ENCODE assay signal across 1 cellular context in genomic region chr12:51025748-51026654, GRCh38.
A peak's percentile ranks its signal among the peaks of the same experiment; 100 is the strongest.
TF ChIP-seq lines count a peak whose summit lies in the region.

TSS of gene SLC11A2 (minus strand) at chr12:51026384. CDS start at chr12:51010728, 15,656 bp downstream.

TF ChIP-seq in K562, 482 proteins besides CTCF, POLR2A, EP300 and RAD21 (continued from another document and continues in another):
- peak; percentile 94 for TF ChIP-seq MGA (IDR thresholded peaks at IDR 0.05)
- no peak for TF ChIP-seq NFE2L1 (tag; IDR thresholded peaks at IDR 0.05; ENCODE audit: borderline replicate concordance, low read depth)
- peak; percentile 79 for TF ChIP-seq U2AF1 (optimal IDR thresholded peaks at IDR 0.05; ENCODE audit: low read depth, low read length)
- TF ChIP-seq ZNF224 (CRISPR knock-in tag; IDR thresholded peaks at IDR 0.05), result no peak
- peak; percentile 67; the same call in 1 of the 2 replicates for TF ChIP-seq NKRF (IDR thresholded peaks at IDR 0.05; ENCODE audit: borderline replicate concordance)
- no peak; the same call in 1 of the 2 replicates for TF ChIP-seq TAF7 (tag; IDR thresholded peaks at IDR 0.05)
- TF ChIP-seq SMARCE1 (IDR thresholded peaks at IDR 0.05), result no peak
- peak; percentile 70; the same call in 1 of the 2 replicates for TF ChIP-seq BHLHE40 (IDR thresholded peaks at IDR 0.05; ENCODE audit: low read length)
- peak; percentile 67 for TF ChIP-seq POLR2H (tag; IDR thresholded peaks at IDR 0.05; ENCODE audit: low read depth)
- TF ChIP-seq ZNF707 (CRISPR knock-in tag; conservative IDR thresholded peaks at IDR 0.05), result no peak
- peak in 1 of 2 experiments; percentile 5; a peak in 2 of 4 replicates for TF ChIP-seq RCOR1 (IDR thresholded peaks at IDR 0.05; ENCODE audit: borderline replicate concordance in 1 of 2, low read depth in 2 of 2, low read length in 2 of 2)
- 0 out of 2 replicates have a peak, but pooled peaks have one; percentile 10 for TF ChIP-seq HCFC1 (IDR thresholded peaks at IDR 0.05; ENCODE audit: low read depth, low read length)
- TF ChIP-seq MTA3 (IDR thresholded peaks at IDR 0.05; ENCODE audit: borderline replicate concordance), result peak; percentile 72
- 0 out of 2 replicates have a peak, but pooled peaks have one; percentile 50 for TF ChIP-seq ZNF511 (CRISPR knock-in tag; IDR thresholded peaks at IDR 0.05)
- 0 out of 2 replicates have a peak, but pooled peaks have one; percentile 21 for TF ChIP-seq THRB (CRISPR knock-in tag; conservative IDR thresholded peaks at IDR 0.05)
- TF ChIP-seq ZNF253 (CRISPR knock-in tag; conservative IDR thresholded peaks at IDR 0.05), result no peak
- TF ChIP-seq STAG1 (CRISPR knock-in tag; IDR thresholded peaks at IDR 0.05; ENCODE audit: borderline replicate concordance), result no peak
- peak; percentile 65; the same call in 1 of the 2 replicates for TF ChIP-seq ZNF263 (CRISPR knock-in tag; IDR thresholded peaks at IDR 0.05; ENCODE audit: borderline replicate concordance)
- peak; percentile 34 for TF ChIP-seq PRPF4 (IDR thresholded peaks at IDR 0.05; ENCODE audit: insufficient read depth, low read depth, low read length, poor library complexity, severe bottlenecking)
- TF ChIP-seq NR3C1 (CRISPR knock-in tag; IDR thresholded peaks at IDR 0.05), result peak; percentile 84
- peak; percentile 92 for TF ChIP-seq FOS (IDR thresholded peaks at IDR 0.05; ENCODE audit: extremely low read depth, insufficient read length)
- TF ChIP-seq L3MBTL2 (IDR thresholded peaks at IDR 0.05), result peak; percentile 91
- TF ChIP-seq ZSCAN32 (CRISPR knock-in tag; IDR thresholded peaks at IDR 0.05), result no peak
- TF ChIP-seq KAT7 (CRISPR knock-in tag; IDR thresholded peaks at IDR 0.05; ENCODE audit: borderline replicate concordance), result peak; percentile 95; the same call in 1 of the 2 replicates
- TF ChIP-seq HNRNPH1 (optimal IDR thresholded peaks at IDR 0.05; ENCODE audit: low read depth, low read length), result no peak
- TF ChIP-seq DMBX1 (CRISPR knock-in tag; IDR thresholded peaks at IDR 0.05; ENCODE audit: borderline replicate concordance), result 0 out of 2 replicates have a peak, but pooled peaks have one; percentile 39
- TF ChIP-seq ZNF12 (CRISPR knock-in tag; IDR thresholded peaks at IDR 0.05), result peak; percentile 18; the same call in 1 of the 2 replicates
- peak in 1 of 2 experiments; percentile 36; a peak in 1 of 3 replicates for TF ChIP-seq CBX3 (IDR thresholded peaks at IDR 0.05; ENCODE audit: borderline replicate concordance in 1 of 2, low read length in 2 of 2)
- peak; percentile 92 for TF ChIP-seq MBD2 (IDR thresholded peaks at IDR 0.05; ENCODE audit: borderline replicate concordance, low read depth)
- TF ChIP-seq MYNN (IDR thresholded peaks at IDR 0.05), result peak; percentile 64; the same call in 1 of the 2 replicates
- no peak for TF ChIP-seq MYNN (CRISPR knock-in tag; IDR thresholded peaks at IDR 0.05)
- TF ChIP-seq SAP30 (IDR thresholded peaks at IDR 0.05; ENCODE audit: borderline replicate concordance, insufficient read depth, low read depth, low read length, poor library complexity, severe bottlenecking), result peak; percentile 66
- no peak for TF ChIP-seq MLX (CRISPR knock-in tag; conservative IDR thresholded peaks at IDR 0.05)
- TF ChIP-seq EGR1 (conservative IDR thresholded peaks at IDR 0.05), result peak; percentile 99
- TF ChIP-seq USF1 (CRISPR knock-in tag; IDR thresholded peaks at IDR 0.05), result peak; percentile 45
- TF ChIP-seq TSC22D4 (tag; IDR thresholded peaks at IDR 0.05), result no peak
- no peak for TF ChIP-seq YBX1 (IDR thresholded peaks at IDR 0.05)
- TF ChIP-seq OTX1 (CRISPR knock-in tag; IDR thresholded peaks at IDR 0.05), result 0 out of 2 replicates have a peak, but pooled peaks have one; percentile 56
- TF ChIP-seq GTF2F1 (IDR thresholded peaks at IDR 0.05; ENCODE audit: low read depth, low read length), result no peak
- no peak for TF ChIP-seq DLX4 (CRISPR knock-in tag; IDR thresholded peaks at IDR 0.05)
- TF ChIP-seq NR1H2 (CRISPR knock-in tag; IDR thresholded peaks at IDR 0.05), result 0 out of 2 replicates have a peak, but pooled peaks have one; percentile 45
- TF ChIP-seq ZNF766 (CRISPR knock-in tag; conservative IDR thresholded peaks at IDR 0.05), result peak; percentile 68; the same call in 1 of the 2 replicates
